In the genomic region with DNA sequence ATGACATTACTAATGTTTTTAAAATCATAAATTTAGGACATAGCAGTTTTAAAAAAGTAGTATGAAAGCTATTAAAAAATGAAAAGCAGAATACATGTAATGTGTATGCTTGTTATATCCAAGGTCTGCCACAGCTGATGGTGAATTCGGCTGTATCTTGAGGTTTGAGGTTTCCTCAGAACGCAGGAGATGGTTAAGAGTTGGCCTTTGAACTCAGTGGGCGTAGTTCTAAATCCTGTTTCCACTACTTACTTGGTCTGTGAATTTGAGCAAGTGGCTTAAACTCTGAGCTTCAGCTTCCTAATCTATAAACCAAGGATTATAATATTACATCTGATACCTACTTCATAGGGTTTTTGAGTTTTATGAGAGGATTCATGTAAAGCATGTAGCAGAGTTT, we compare ENCODE assay signal across 9 cellular contexts.
DNase-seq lines count a peak whose midpoint lies in the region; ATAC-seq and TF ChIP-seq lines count a peak whose summit lies in the region.
"Had no signal": no experiment of that assay in that cellular context is flagged by ENCODE, and none has a peak within 500 bp of the region (broad histone marks: within the 10 kb centered on the region; RNA-seq: fewer than 3 reads in every experiment).

No MANE protein-coding gene starts in this region.

- peak overlapping the region; percentile 65 for H3K27ac ChIP-seq in SU-DHL-6 (ENCODE audit: low read depth, low read length)
- no peak overlapping the region for H3K27ac ChIP-seq in osteoblast (ENCODE audit: low read depth, low read length)
- H3K27ac ChIP-seq in heart left ventricle: no peak overlapping the region
- H3K27ac ChIP-seq: tibial nerve had no signal

- peak overlapping the region; percentile 26 for H3K27ac Mint-ChIP-seq in activated T-cell treated with anti-CD3 and anti-CD28 coated beads, Interleukin-2, amount 50 U/mL, for 24 hours

- no peaks in the 10 kb centered on the region for H3K9me2 ChIP-seq in SU-DHL-6 (replicated peaks; ENCODE audit: insufficient read depth, low read length)

- H2AFZ ChIP-seq in SU-DHL-6 (ENCODE audit: low read depth, low read length, severe bottlenecking) (no peak overlapping the region), osteoblast (ENCODE audit: low read length) (no peak overlapping the region)

- no peak for DNase-seq in activated T-cell treated with anti-CD3 and anti-CD28 coated beads, Interleukin-2, amount 50 U/mL, for 24 hours
- no peak for DNase-seq in activated T-cell treated with anti-CD3 and anti-CD28 coated beads, Interleukin-2, amount 50 U/mL, for 1 hour
- no peak for DNase-seq in osteoblast (ENCODE audit: insufficient read length, low spot score, missing footprints)
- no peak for DNase-seq in HAP-1 (ENCODE audit: low spot score in 2 of 2)
- DNase-seq in heart left ventricle: no peak
- no peak for DNase-seq in NCI-H2171 treated with DMSO at 0.1 percent for 48 hours (lab: John Stamatoyannopoulos, UW)

- H3K27me3 ChIP-seq in SU-DHL-6 (ENCODE audit: low read length) (no peaks in the 10 kb centered on the region), osteoblast (ENCODE audit: insufficient read depth, low read length) (no peaks in the 10 kb centered on the region), HAP-1 (ENCODE audit: low read depth) (no peaks in the 10 kb centered on the region), heart left ventricle (no peaks in the 10 kb centered on the region)
- H3K27me3 ChIP-seq: tibial nerve had no signal

- in situ Hi-C loops in HAP-1 (cut with MboI; ENCODE audit: low sequenced_read_pairs): no loop called here

- H3K4me2 ChIP-seq in SU-DHL-6 (ENCODE audit: low read depth, low read length, poor library complexity, severe bottlenecking) (peak overlapping the region; percentile 54), osteoblast (ENCODE audit: insufficient read depth, low read length) (peak overlapping the region; percentile 6)

- H3K4me3 ChIP-seq in SU-DHL-6 (ENCODE audit: insufficient read depth, low read length, poor library complexity, severe bottlenecking) (no peak overlapping the region), osteoblast (ENCODE audit: insufficient read depth, low read length) (no peak overlapping the region), HAP-1 (no peak overlapping the region), heart left ventricle (no peak overlapping the region)
- H3K4me3 ChIP-seq: tibial nerve had no signal

- peaks cover 55% of the 10 kb centered on the region for H3K4me1 Mint-ChIP-seq in activated T-cell treated with anti-CD3 and anti-CD28 coated beads, Interleukin-2, amount 50 U/mL, for 24 hours (ENCODE audit: low read depth)

- TF ChIP-seq POLR2A in heart left ventricle (IDR thresholded peaks at IDR 0.05): no peak

- no peaks in the 10 kb centered on the region for H3K27me3 Mint-ChIP-seq in activated T-cell treated with anti-CD3 and anti-CD28 coated beads, Interleukin-2, amount 50 U/mL, for 24 hours

- no peak overlapping the region for H3K9ac ChIP-seq in SU-DHL-6 (ENCODE audit: low read length)

- H3K9me3 ChIP-seq in SU-DHL-6 (ENCODE audit: insufficient read depth, low read length) (no peaks in the 10 kb centered on the region), osteoblast (ENCODE audit: low read depth, low read length) (no peaks in the 10 kb centered on the region), HAP-1 (no peaks in the 10 kb centered on the region), heart left ventricle (peaks cover 0 to 10% (median 0%) of the 10 kb centered on the region in 12 donors)
- H3K9me3 ChIP-seq: tibial nerve had no signal

- 0 out of 2 replicates have a peak, but pooled peaks cover 3% of the 10 kb centered on the region for H4K20me1 ChIP-seq in SU-DHL-6 (ENCODE audit: low read depth, low read length)
- no peaks in the 10 kb centered on the region for H4K20me1 ChIP-seq in osteoblast (ENCODE audit: insufficient read depth, low read length)

- TF ChIP-seq CTCF in SU-DHL-6 (IDR thresholded peaks at IDR 0.05; ENCODE audit: insufficient read depth, low read length, poor library complexity, severe bottlenecking) (no peak), osteoblast (IDR thresholded peaks at IDR 0.05; ENCODE audit: extremely low read depth, low read depth, low read length) (no peak), heart left ventricle (IDR thresholded peaks at IDR 0.05) (no peak)

- intact Hi-C loops in heart left ventricle (cut with DNase I): no loop called here

- ATAC-seq in HG02885 (IDR thresholded peaks at IDR 0.05; ENCODE audit: poor library complexity, unreplicated experiment): peak; percentile 97
- no peak for ATAC-seq in heart left ventricle

- H3K4me3 Mint-ChIP-seq in activated T-cell treated with anti-CD3 and anti-CD28 coated beads, Interleukin-2, amount 50 U/mL, for 24 hours: peak overlapping the region; percentile 6

- peaks cover 35% of the 10 kb centered on the region for H3K36me3 Mint-ChIP-seq in activated T-cell treated with anti-CD3 and anti-CD28 coated beads, Interleukin-2, amount 50 U/mL, for 24 hours (ENCODE audit: low read depth)

- 64 to 73% (median 67%) methylated on average over 3 of the region's 3 CpGs for WGBS in heart left ventricle, 4 donors

- peaks cover 96% of the 10 kb centered on the region for H3K79me2 ChIP-seq in SU-DHL-6 (ENCODE audit: insufficient read depth, low read length)
- no peaks in the 10 kb centered on the region for H3K79me2 ChIP-seq in osteoblast (ENCODE audit: insufficient read depth, low read length)

- H3K36me3 ChIP-seq in SU-DHL-6 (ENCODE audit: low read length): peaks cover 12% of the 10 kb centered on the region
- H3K36me3 ChIP-seq in osteoblast (ENCODE audit: insufficient read depth, low read length): no peaks in the 10 kb centered on the region
- H3K36me3 ChIP-seq in HAP-1 (replicated peaks): no peaks in the 10 kb centered on the region
- H3K36me3 ChIP-seq in heart left ventricle: no peaks in the 10 kb centered on the region
- H3K36me3 ChIP-seq: tibial nerve had no signal

- H3K9me3 Mint-ChIP-seq in activated T-cell treated with anti-CD3 and anti-CD28 coated beads, Interleukin-2, amount 50 U/mL, for 24 hours: peaks cover 5% of the 10 kb centered on the region

- H3F3A ChIP-seq in SU-DHL-6 (ENCODE audit: insufficient read depth): peaks cover 48% of the 10 kb centered on the region

- H3K4me1 ChIP-seq in osteoblast (ENCODE audit: insufficient read depth, low read length) (no peaks in the 10 kb centered on the region), HAP-1 (no peaks in the 10 kb centered on the region), heart left ventricle (peaks cover 0 to 17% (median 0%) of the 10 kb centered on the region in 12 donors)
